Comparison of ENCODE assay signal across 29 cellular contexts in the genomic region with DNA sequence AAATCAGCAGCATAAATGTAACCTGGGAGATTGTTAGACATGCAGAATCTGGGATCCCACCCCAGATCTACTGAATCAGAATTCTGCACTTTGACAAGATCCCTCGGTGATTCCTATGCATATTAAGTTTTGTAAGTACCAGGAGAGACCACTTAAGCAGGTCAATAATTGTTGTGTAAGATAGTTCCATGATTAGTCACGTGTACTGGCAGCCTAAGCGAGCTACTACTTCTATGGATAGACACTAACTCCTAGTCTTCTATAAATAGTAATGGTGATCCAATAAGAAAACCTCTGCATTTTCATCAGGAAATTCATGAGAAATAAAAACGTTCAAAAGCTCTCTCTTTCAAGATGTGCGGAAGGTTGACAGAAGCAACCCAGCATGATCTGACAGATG.
"Had no signal": no experiment of that assay in that cellular context is flagged by ENCODE, and none has a peak within 500 bp of the region (broad histone marks: within the 10 kb centered on the region; RNA-seq: fewer than 3 reads in every experiment).

No MANE protein-coding gene starts in this region.

- H3K36me3 ChIP-seq: neutrophil, pancreas, right lobe of liver, sigmoid colon, stomach, thoracic aorta, thyroid gland, tibial nerve, upper lobe of left lung, vagina had no signal

- FAIRE-seq: pancreas, small intestine, urothelium cell line had no signal

- H3K4me1 Mint-ChIP-seq: natural killer cell; nephron; neural crest cell; stimulated activated effector memory CD8-positive, alpha-beta T cell treated with anti-CD3 and anti-CD28 coated beads, Interleukin-12 subunit alpha, Interleukin-12 subunit beta, amount 100 ng/mL, for 72 hours; stimulated activated naive B cell treated with anti-CD40 and anti-IgM and Interleukin-4, amounts not matched to agents 10 μg/mL and 1 μg/mL and 100 μg/mL, for 72 hours had no signal

- H3K27me3 ChIP-seq: neutrophil, pancreas, right lobe of liver, sigmoid colon, stomach, thyroid gland, tibial nerve, upper lobe of left lung, vagina had no signal

- H3K4me3 ChIP-seq: pancreas, psoas muscle, right lobe of liver, sigmoid colon, stomach, thoracic aorta, thyroid gland, tibial nerve, upper lobe of left lung, vagina had no signal

- H3K36me3 Mint-ChIP-seq: natural killer cell; stimulated activated effector memory CD8-positive, alpha-beta T cell treated with anti-CD3 and anti-CD28 coated beads, Interleukin-12 subunit alpha, Interleukin-12 subunit beta, amount 100 ng/mL, for 72 hours; stimulated activated naive B cell treated with anti-CD40 and anti-IgM and Interleukin-4, amounts not matched to agents 10 μg/mL and 1 μg/mL and 100 μg/mL, for 72 hours had no signal

- H3K9me3 ChIP-seq: neutrophil, pancreas, psoas muscle, right lobe of liver, sigmoid colon, stomach, thoracic aorta, thyroid gland, tibial nerve, upper lobe of left lung, vagina had no signal

- H3K27me3 Mint-ChIP-seq: progenitor cell of endocrine pancreas; stimulated activated naive B cell treated with anti-CD40 and anti-IgM and Interleukin-4, amounts not matched to agents 10 μg/mL and 1 μg/mL and 100 μg/mL, for 72 hours; stimulated activated naive CD8-positive, alpha-beta T cell treated with anti-CD3 and anti-CD28 coated beads, Interleukin-15, Interleukin-2, amounts not matched to agents 100 ng/mL and 50 ng/mL, for 24 hours had no signal

- H3K27ac ChIP-seq: neutrophil, pancreas, psoas muscle, right lobe of liver, sigmoid colon, stomach, thoracic aorta, thyroid gland, tibial nerve, upper lobe of left lung, vagina had no signal

- ATAC-seq: natural killer cell; pancreas; psoas muscle; right cardiac atrium; right lobe of liver; stimulated activated effector memory CD8-positive, alpha-beta T cell treated with anti-CD3 and anti-CD28 coated beads, Interleukin-12 subunit alpha, Interleukin-12 subunit beta, amount 100 ng/mL, for 72 hours; stimulated activated naive B cell treated with anti-CD40 and anti-IgM and Interleukin-4, amounts not matched to agents 10 μg/mL and 1 μg/mL and 100 μg/mL, for 72 hours had no signal

- H3K9me3 Mint-ChIP-seq: nephron, neural crest cell had no signal

- H3K4me1 ChIP-seq: pancreas, psoas muscle, right lobe of liver, sigmoid colon, stomach, thyroid gland, tibial nerve, upper lobe of left lung, vagina had no signal

- H3K4me3 Mint-ChIP-seq: natural killer cell; nephron; neural crest cell; stimulated activated effector memory CD8-positive, alpha-beta T cell treated with anti-CD3 and anti-CD28 coated beads, Interleukin-12 subunit alpha, Interleukin-12 subunit beta, amount 100 ng/mL, for 72 hours; stimulated activated naive B cell treated with anti-CD40 and anti-IgM and Interleukin-4, amounts not matched to agents 10 μg/mL and 1 μg/mL and 100 μg/mL, for 72 hours; stimulated activated naive CD8-positive, alpha-beta T cell treated with anti-CD3 and anti-CD28 coated beads, Interleukin-15, Interleukin-2, amounts not matched to agents 100 ng/mL and 50 ng/mL, for 24 hours had no signal

- DNase-seq: natural killer cell; nucleus accumbens; pancreas; posterior cingulate gyrus; psoas muscle; right cardiac atrium; right lobe of liver; sigmoid colon; small intestine; stimulated activated CD4-positive, alpha-beta T cell treated with anti-CD3 and anti-CD28 coated beads, Interleukin-15, amount 100 ng/mL, for 24 hours; stimulated activated CD4-positive, alpha-beta T cell treated with anti-CD3 and anti-CD28 coated beads, Interleukin-2, amount 100 ng/mL, for 24 hours; stimulated activated CD4-positive, alpha-beta T cell treated with anti-CD3 and anti-CD28 coated beads, Interleukin-2, amount 100 ng/mL, for 48 hours; stimulated activated CD4-positive, alpha-beta T cell treated with anti-CD3 and anti-CD28 coated beads, Interleukin-4, amount 100 ng/mL, for 24 hours; stimulated activated naive B cell treated with anti-CD40 and anti-IgM and Interleukin-4, amounts not matched to agents 10 μg/mL and 1 μg/mL and 100 μg/mL, for 72 hours; stimulated activated naive CD4-positive, alpha-beta T cell treated with Interleukin-2 at 50 U/mL for 16 hours; stomach; thyroid gland; trophoblast cell; upper lobe of left lung had no signal

- H3K27ac Mint-ChIP-seq: natural killer cell; nephron; progenitor cell of endocrine pancreas; stimulated activated effector memory CD8-positive, alpha-beta T cell treated with anti-CD3 and anti-CD28 coated beads, Interleukin-12 subunit alpha, Interleukin-12 subunit beta, amount 100 ng/mL, for 72 hours; stimulated activated naive B cell treated with anti-CD40 and anti-IgM and Interleukin-4, amounts not matched to agents 10 μg/mL and 1 μg/mL and 100 μg/mL, for 72 hours; stimulated activated naive CD8-positive, alpha-beta T cell treated with anti-CD3 and anti-CD28 coated beads, Interleukin-15, Interleukin-2, amounts not matched to agents 100 ng/mL and 50 ng/mL, for 24 hours had no signal
